11 cellular contexts compared by ENCODE assay signal in genomic region chr2:94759211-94759610, GRCh38.
DNase-seq lines count a peak whose midpoint lies in the region; TF ChIP-seq lines count a peak whose summit lies in the region.
"Had no signal": no experiment of that assay in that cellular context is flagged by ENCODE, and none has a peak within 500 bp of the region (broad histone marks: within the 10 kb centered on the region; RNA-seq: fewer than 3 reads in every experiment).

No MANE protein-coding gene starts in this region.

- H3K9me3 ChIP-seq in Caco-2 (no peaks in the 10 kb centered on the region), adipocyte (ENCODE audit: control insufficient read depth, low read length) (no peaks in the 10 kb centered on the region)
- H3K9me3 ChIP-seq: psoas muscle had no signal

- no peaks in the 10 kb centered on the region for H3K9me3 Mint-ChIP-seq in Caco-2 (ENCODE audit: unreplicated experiment)
- H3K9me3 Mint-ChIP-seq: activated naive CD4-positive, alpha-beta T cell treated with anti-CD3 and anti-CD28 coated beads, Interleukin-2, amount 50 U/mL, for 72 hours had no signal

- POLR2A ChIA-PET in Caco-2 (lab: Charles Lee), result no interaction called here

- CTCF ChIA-PET in Caco-2 (lab: Charles Lee), result no interaction called here

- H3K4me3 ChIP-seq in Caco-2 (ENCODE audit: low read depth, low read length), result no peak overlapping the region
- H3K4me3 ChIP-seq in GM06990 (replicated peaks; ENCODE audit: low read depth, low read length), result no peak overlapping the region
- no peak overlapping the region for H3K4me3 ChIP-seq in NB4 (ENCODE audit: low read depth, low read length)
- H3K4me3 ChIP-seq in adipocyte (ENCODE audit: low read length), result no peak overlapping the region
- H3K4me3 ChIP-seq: psoas muscle had no signal

- H3K36me3 Mint-ChIP-seq in Caco-2 (ENCODE audit: insufficient read depth, unreplicated experiment), result no peaks in the 10 kb centered on the region
- H3K36me3 Mint-ChIP-seq: activated naive CD4-positive, alpha-beta T cell treated with anti-CD3 and anti-CD28 coated beads, Interleukin-2, amount 50 U/mL, for 72 hours had no signal

- H3K9ac ChIP-seq in adipocyte (ENCODE audit: low read length), result no peak overlapping the region

- DNase-seq in Caco-2 (peak; percentile 80 to 84), GM06990 (ENCODE audit: extremely low read depth, insufficient read length) (no peak), NB4 (ENCODE audit: low read depth) (peak; percentile 77), adipocyte (ENCODE audit: low read depth) (peak; percentile 1), hippocampal formation (lab: John Stamatoyannopoulos, UW) (no peak), COR-L47 (lab: John Stamatoyannopoulos, UW) (no peak), cerebellar nuclear complex (lab: John Stamatoyannopoulos, UW) (no peak)
- DNase-seq: NCI-H1417 treated with DMSO at 0.1 percent for 48 hours; NK-92 treated with Interleukin-12 subunit alpha and Interleukin-12 subunit beta, amount 100 ng/mL, for 24 hours; psoas muscle had no signal

- no peak overlapping the region for H3K27ac Mint-ChIP-seq in Caco-2 (ENCODE audit: unreplicated experiment)
- H3K27ac Mint-ChIP-seq: activated naive CD4-positive, alpha-beta T cell treated with anti-CD3 and anti-CD28 coated beads, Interleukin-2, amount 50 U/mL, for 72 hours had no signal

- H3K27me3 ChIP-seq in Caco-2 (replicated peaks; ENCODE audit: control insufficient read depth, insufficient read depth, low read length) (no peaks in the 10 kb centered on the region), GM06990 (replicated peaks; ENCODE audit: control insufficient read depth, insufficient read depth, low read length) (no peaks in the 10 kb centered on the region), adipocyte (replicated peaks; ENCODE audit: control insufficient read depth, insufficient read depth, low read length) (no peaks in the 10 kb centered on the region)

- BruUV-seq in Caco-2 (replicated peaks; lab: Mats Ljungman, UMichigan), result no TSS peak

- H3K4me1 ChIP-seq in Caco-2 (no peaks in the 10 kb centered on the region), adipocyte (ENCODE audit: control insufficient read depth, insufficient read depth, low read length) (no peaks in the 10 kb centered on the region)
- H3K4me1 ChIP-seq: psoas muscle had no signal

- H3K4me1 Mint-ChIP-seq in Caco-2 (ENCODE audit: low read depth, unreplicated experiment), result no peaks in the 10 kb centered on the region

- intact Hi-C loops in Caco-2 (cut with micrococcal nuclease; ENCODE audit: unreplicated experiment), result loop anchor here (1.0 to 2.0 kb wide), 2 partner anchors 14 to 36 kb away; no protein-coding TSS in a partner anchor

- H3K27me3 Mint-ChIP-seq in Caco-2 (ENCODE audit: insufficient read depth, unreplicated experiment), result peaks cover 3% of the 10 kb centered on the region

- peak in 1 of 2 experiments; percentile 42 for TF ChIP-seq CTCF in Caco-2 (IDR thresholded peaks at IDR 0.05; ENCODE audit: insufficient read depth in 1 of 2, low read depth in 1 of 2, low read length in 1 of 2, severe bottlenecking in 1 of 2, unreplicated experiment in 1 of 2)
- peak; percentile 29 for TF ChIP-seq CTCF in GM06990 (IDR thresholded peaks at IDR 0.05; ENCODE audit: insufficient read depth, low read length, poor library complexity, severe bottlenecking)
- peak; percentile 44 for TF ChIP-seq CTCF in NB4 (IDR thresholded peaks at IDR 0.05; ENCODE audit: low read depth, low read length)

- no peak overlapping the region for H3K4me3 Mint-ChIP-seq in Caco-2 (ENCODE audit: unreplicated experiment)

- no peaks in the 10 kb centered on the region for H3K36me3 ChIP-seq in Caco-2 (ENCODE audit: control insufficient read depth, insufficient read depth, low read length)
- no peaks in the 10 kb centered on the region for H3K36me3 ChIP-seq in GM06990 (ENCODE audit: control insufficient read depth, insufficient read depth, low read length)
- no peaks in the 10 kb centered on the region for H3K36me3 ChIP-seq in adipocyte (ENCODE audit: control insufficient read depth, insufficient read depth, low read length, severe bottlenecking)

- no peak for TF ChIP-seq POLR2A in NB4 (IDR thresholded peaks at IDR 0.05; ENCODE audit: extremely low read depth, insufficient read length)

Comparison
In these comparisons a context has a peak if more than half of its experiments do, and no peak if none do; other contexts are left out.
1. DNase-seq: peak in Caco-2 (2 of 2), NB4 (single experiment) and adipocyte (single experiment); none in GM06990 (single experiment), hippocampal formation (0 of 2), COR-L47 (single experiment) and cerebellar nuclear complex (0 of 2).